18 cellular contexts compared by ENCODE assay signal in genomic region chr12:131980263-131980662, GRCh38. TPM values are rescaled to one million over a fixed set of nuclear protein-coding genes. Genes with fewer than 3 reads are reported as not detected.
A peak's percentile ranks its signal among the peaks of the same experiment; 100 is the strongest.
DNase-seq lines count a peak whose midpoint lies in the region; ATAC-seq and TF ChIP-seq lines count a peak whose summit lies in the region.
"Had no signal": no experiment of that assay in that cellular context is flagged by ENCODE, and none has a peak within 500 bp of the region (broad histone marks: within the 10 kb centered on the region; RNA-seq: fewer than 3 reads in every experiment).

No MANE protein-coding gene starts in this region.

- peak; percentile 60; the same call in 1 of the 2 replicates for ATAC-seq in IMR-90 (ENCODE audit: low read depth)
- no peak for ATAC-seq in T-helper 17 cell
- ATAC-seq in left ventricle myocardium superior = no peak
- no peak for ATAC-seq in heart left ventricle
- ATAC-seq: left lung; naive thymus-derived CD4-positive, alpha-beta T cell had no signal

- no peak overlapping the region for H3K14ac ChIP-seq in IMR-90 (replicated peaks; ENCODE audit: low read depth, low read length)

- H4K91ac ChIP-seq in IMR-90 (ENCODE audit: insufficient read depth, low read depth, low read length) = no peak overlapping the region

- H2AFZ ChIP-seq in IMR-90 (replicated peaks; ENCODE audit: low read length, poor library complexity) = no peak overlapping the region

- CTCF ChIA-PET in IMR-90 (lab: Yijun Ruan, JAX) = interaction anchor here (0.6 to 1.0 kb wide), 3 partner anchors 10 to 1095 kb away, joined by 3 to 4 read pairs (median 3); no protein-coding TSS in a partner anchor

- dilution Hi-C loops in IMR-90 (cut with HindIII; ENCODE audit: low sequenced_read_pairs, unreplicated experiment) = no loop called here

- no peaks in the 10 kb centered on the region for H3K9me3 ChIP-seq in IMR-90 (ENCODE audit: control insufficient read depth, insufficient read depth, low read length)
- no peaks in the 10 kb centered on the region for H3K9me3 ChIP-seq in T-helper 17 cell (ENCODE audit: control insufficient read depth, low read length, poor library complexity, severe bottlenecking)
- no peaks in the 10 kb centered on the region for H3K9me3 ChIP-seq in heart left ventricle
- H3K9me3 ChIP-seq: left lung, tibial nerve had no signal

- H3K23ac ChIP-seq in IMR-90 (ENCODE audit: low read depth, low read length) = no peak overlapping the region

- H3K36me3 Mint-ChIP-seq in T-helper 17 cell (ENCODE audit: low read depth) = peaks cover 12% of the 10 kb centered on the region

- no peak overlapping the region for H2BK20ac ChIP-seq in IMR-90 (ENCODE audit: low read depth, low read length)

- in situ Hi-C loops in ACHN (cut with HindIII; ENCODE audit: low pct_ligation_motif_present, low pct_unique_long_range_greater_than_20kb, low sequenced_read_pairs) (no loop called here), IMR-90 (cut with MboI; ENCODE audit: low sequenced_read_pairs) (no loop called here)

- H3K27me3 ChIP-seq in IMR-90 (ENCODE audit: control insufficient read depth, insufficient read depth, low read length) = no peaks in the 10 kb centered on the region
- no peaks in the 10 kb centered on the region for H3K27me3 ChIP-seq in heart left ventricle
- H3K27me3 ChIP-seq: left lung, tibial nerve had no signal

- peaks cover 18% of the 10 kb centered on the region for H3K4me1 Mint-ChIP-seq in T-helper 17 cell

- no peak overlapping the region for H2BK15ac ChIP-seq in IMR-90 (ENCODE audit: low read depth, low read length)

- H3K79me1 ChIP-seq in IMR-90 (ENCODE audit: low read depth in 1 of 2, low read length in 2 of 2) = peaks cover 34 to 54% of the 10 kb centered on the region in 2 experiments

- H3K4ac ChIP-seq in IMR-90 (ENCODE audit: low read depth, low read length) = no peak overlapping the region

- peak; percentile 30 for DNase-seq in ACHN
- DNase-seq in IMR-90 = peak; percentile 28
- no peak for DNase-seq in T-helper 17 cell
- DNase-seq in fibroblast of the conjunctiva (ENCODE audit: low read depth) = peak; percentile 6
- no peak for DNase-seq in left ventricle myocardium superior
- no peak for DNase-seq in hypothalamus (lab: John Stamatoyannopoulos, UW)
- no peak for DNase-seq in heart left ventricle
- no peak for DNase-seq in stimulated activated naive CD4-positive, alpha-beta T cell treated with Interleukin-2 at 50 U/mL for 16 hours (lab: John Stamatoyannopoulos, UW)
- DNase-seq: activated naive CD4-positive, alpha-beta T cell; DMS153; hippocampal formation; left lung; NCI-H1436; stimulated activated CD4-positive, alpha-beta T cell treated with anti-CD3 and anti-CD28 coated beads, Interleukin-2, amount 100 ng/mL, for 24 hours; stimulated activated CD8-positive, alpha-beta memory T cell treated with anti-CD3 and anti-CD28 coated beads, Interleukin-4, amount 100 ng/mL, for 48 hours had no signal

- H3K27ac ChIP-seq in IMR-90 (ENCODE audit: insufficient read depth, low read length) (no peak overlapping the region), heart left ventricle (no peak overlapping the region)
- H3K27ac ChIP-seq: left lung, RWPE1, tibial nerve had no signal

- H3K18ac ChIP-seq in IMR-90 (ENCODE audit: low read depth, low read length) = no peak overlapping the region

- H2BK120ac ChIP-seq in IMR-90 (ENCODE audit: low read depth, low read length) = no peak overlapping the region

- peaks cover 7% of the 10 kb centered on the region for H4K20me1 ChIP-seq in IMR-90 (ENCODE audit: insufficient read depth, low read length)

- no CpG with 5 or more reads among the region's 3 CpGs for WGBS in IMR-90 (ENCODE audit: extremely low coverage in 2 of 2, insufficient read length in 1 of 2), 2 experiments
- WGBS in heart left ventricle, 4 donors = 80 to 90% (median 84%) methylated on average over 3 of the region's 3 CpGs

- H3K27ac Mint-ChIP-seq in T-helper 17 cell = no peak overlapping the region

- H3K4me1 ChIP-seq in IMR-90 (ENCODE audit: control insufficient read depth, insufficient read depth, low read length) = peaks cover 4% of the 10 kb centered on the region
- H3K4me1 ChIP-seq in heart left ventricle = peaks cover 0 to 10% (median 0%) of the 10 kb centered on the region in 12 donors

- H3K27me3 Mint-ChIP-seq in T-helper 17 cell = no peaks in the 10 kb centered on the region
- H3K27me3 Mint-ChIP-seq: naive thymus-derived CD4-positive, alpha-beta T cell had no signal

- TF ChIP-seq POLR2A in IMR-90 (IDR thresholded peaks at IDR 0.05; ENCODE audit: low read depth, low read length) (no peak), heart left ventricle (IDR thresholded peaks at IDR 0.05) (no peak)

- H2AK9ac ChIP-seq in IMR-90 (replicated peaks; ENCODE audit: low read depth, low read length, poor library complexity) = no peak overlapping the region

- H3K9me1 ChIP-seq in IMR-90 (ENCODE audit: insufficient read depth, low read length) = peaks cover 3% of the 10 kb centered on the region; the same call in 1 of the 2 replicates

- no peak overlapping the region for H4K8ac ChIP-seq in IMR-90 (ENCODE audit: low read depth in 2 of 2, low read length in 2 of 2)

- no TSS peak for BruUV-seq in IMR-90 (replicated peaks; lab: Mats Ljungman, UMichigan)

- intact Hi-C loops in IMR-90 (cut with micrococcal nuclease) = no loop called here
- intact Hi-C loops in left ventricle myocardium superior (cut with micrococcal nuclease) = no loop called here
- intact Hi-C loops in heart left ventricle (cut with DNase I) = no loop called here

- no peak overlapping the region for H3K56ac ChIP-seq in IMR-90 (ENCODE audit: extremely low read depth, insufficient read depth, low read length)

- no peak overlapping the region for H4K5ac ChIP-seq in IMR-90 (ENCODE audit: low read depth, low read length)

- peak overlapping the region; percentile 19 for H3K4me3 Mint-ChIP-seq in T-helper 17 cell
- H3K4me3 Mint-ChIP-seq: naive thymus-derived CD4-positive, alpha-beta T cell had no signal

- TF ChIP-seq CTCF in IMR-90 (conservative IDR thresholded peaks at IDR 0.05; ENCODE audit: low read depth, low read length) = peak; percentile 21; the same call in 1 of the 2 replicates
- TF ChIP-seq CTCF in heart left ventricle (IDR thresholded peaks at IDR 0.05) = no peak

- no peak overlapping the region for H3K4me3 ChIP-seq in IMR-90 (ENCODE audit: insufficient read depth, low read depth, low read length)
- H3K4me3 ChIP-seq in heart left ventricle = no peak overlapping the region
- H3K4me3 ChIP-seq: left lung, tibial nerve had no signal

- H3K36me3 ChIP-seq in IMR-90 (ENCODE audit: control insufficient read depth, insufficient read depth, low read length) (peaks cover 28% of the 10 kb centered on the region), heart left ventricle (peaks cover 0 to 64% (median 56%) of the 10 kb centered on the region in 9 donors)

- no peak overlapping the region for H3K9ac ChIP-seq in IMR-90 (ENCODE audit: low read depth, low read length)

- no peak overlapping the region for H3K4me2 ChIP-seq in IMR-90 (ENCODE audit: low read depth, low read length)

- no peak overlapping the region for H2BK5ac ChIP-seq in IMR-90 (ENCODE audit: low read depth, low read length, poor library complexity, severe bottlenecking)

- peak; percentile 35; the same call in 1 of the 2 replicates for TF ChIP-seq RAD21 in IMR-90 (IDR thresholded peaks at IDR 0.05; ENCODE audit: low read length)

- no peak overlapping the region for H2AK5ac ChIP-seq in IMR-90 (ENCODE audit: low read depth, low read length)

- POLR2A ChIA-PET in IMR-90 (lab: Charles Lee; ENCODE audit: unreplicated experiment) = no interaction called here

TF ChIP-seq in IMR-90, 13 proteins besides CTCF, POLR2A, EP300 and RAD21:
- TF ChIP-seq MAZ (IDR thresholded peaks at IDR 0.05; ENCODE audit: borderline replicate concordance, low read depth, low read length) = no peak
- TF ChIP-seq FOS (IDR thresholded peaks at IDR 0.05; ENCODE audit: low read depth, low read length) = no peak
- peak; percentile 31; the same call in 1 of the 2 replicates for TF ChIP-seq SMC3 (IDR thresholded peaks at IDR 0.05; ENCODE audit: low read depth, low read length)
- no peak for TF ChIP-seq ELK1 (IDR thresholded peaks at IDR 0.05; ENCODE audit: borderline replicate concordance, low read depth, low read length)
- TF ChIP-seq RFX5 (IDR thresholded peaks at IDR 0.05; ENCODE audit: low read depth, low read length) = no peak
- no peak for TF ChIP-seq NFE2L2 (IDR thresholded peaks at IDR 0.05; ENCODE audit: low read depth, low read length)
- TF ChIP-seq CEBPB (IDR thresholded peaks at IDR 0.05; ENCODE audit: low read depth, low read length) = no peak

RNA-seq across cellular contexts. Expression of gene EP400, which starts 30.5 kb away (rescaled TPM):
- total RNA-seq in IMR-90 (2012; rRNA removed) (4.3 and 5.3 TPM in 2 replicates), T-helper 17 cell (10 to 100 TPM; 67.4 to 79.0 TPM), left ventricle myocardium superior (14.8 TPM), heart left ventricle (10 to 100 TPM; 10.3 to 27.8 (median 18.3) TPM)
- polyA plus RNA-seq in IMR-90 (2012; rRNA removed) (10.3 and 11.4 TPM in 2 replicates), heart left ventricle (10 to 100 TPM in 1 of 2 donors, 1 to 10 TPM in 1; 9.8 to 10.5 TPM)
- polyA plus RNA-seq in IMR-90 (2012; cell fraction: cytosol; rRNA removed) = 5.7 and 6.6 TPM in 2 replicates
- 20.1 and 26.9 TPM in 2 replicates for polyA plus RNA-seq in IMR-90 (2012; cell fraction: nucleus; rRNA removed; ENCODE audit: low replicate concordance)

RNA-seq across cellular contexts. Expression of gene PUS1, which starts 51.2 kb away (rescaled TPM):
- total RNA-seq in IMR-90 (2012; rRNA removed) (11.4 and 14.0 TPM in 2 replicates), T-helper 17 cell (10 to 100 TPM; 23.6 TPM), left ventricle myocardium superior (5.6 TPM), heart left ventricle (10 to 100 TPM in 2 of 9 donors, 1 to 10 TPM in 7; 6.1 to 10.7 (median 8.1) TPM)
- polyA plus RNA-seq in IMR-90 (2012; rRNA removed) (33.1 and 36.7 TPM in 2 replicates), heart left ventricle (10 to 100 TPM in 1 of 2 donors, 1 to 10 TPM in 1; 8.8 to 13.5 TPM)
- polyA plus RNA-seq in IMR-90 (2012; cell fraction: cytosol; rRNA removed) = 28.6 and 35.9 TPM in 2 replicates
- 86.5 and 151 TPM in 2 replicates for polyA plus RNA-seq in IMR-90 (2012; cell fraction: nucleus; rRNA removed; ENCODE audit: low replicate concordance)

Comparison
In these comparisons a context has a peak if more than half of its experiments do, and no peak if none do; other contexts are left out.
1. DNase-seq: peak in ACHN (single experiment), IMR-90 (single experiment) and fibroblast of the conjunctiva (single experiment); none in T-helper 17 cell (0 of 3), left ventricle myocardium superior (single experiment), hypothalamus (0 of 51), heart left ventricle (0 of 5) and stimulated activated naive CD4-positive, alpha-beta T cell treated with Interleukin-2 at 50 U/mL for 16 hours (single experiment).